In genomic region chr4:159386620-159387019, GRCh38 we compare ENCODE assay signal across 25 cellular contexts.
DNase-seq lines count a peak whose midpoint lies in the region; ATAC-seq, FAIRE-seq and TF ChIP-seq lines count a peak whose summit lies in the region.
"Had no signal": no experiment of that assay in that cellular context is flagged by ENCODE, and none has a peak within 500 bp of the region (broad histone marks: within the 10 kb centered on the region; RNA-seq: fewer than 3 reads in every experiment).

No MANE protein-coding gene starts in this region.

- H3K9me3 ChIP-seq in HepG2 (ENCODE audit: low read length) = no peaks in the 10 kb centered on the region
- H3K9me3 ChIP-seq in right lobe of liver = no peaks in the 10 kb centered on the region
- H3K9me3 ChIP-seq: A549 had no signal

- H3K27ac Mint-ChIP-seq in WTC11 (no peak overlapping the region), type B pancreatic cell (no peak overlapping the region)
- H3K27ac Mint-ChIP-seq: B cell; CD4-positive, alpha-beta T cell; CD8-positive, alpha-beta T cell had no signal

- no TSS peak for BruUV-seq in HepG2 (replicated peaks; lab: Mats Ljungman, UMichigan)

- H3K4me2 ChIP-seq in HepG2 (ENCODE audit: low read depth, low read length) = no peak overlapping the region
- H3K4me2 ChIP-seq: A549; BLaER1 treated with 17β-estradiol and CSF1 and Interleukin-3, amounts not matched to agents 10 nM and 100 nM had no signal

- no peak overlapping the region for H3K4me3 Mint-ChIP-seq in WTC11
- no peak overlapping the region for H3K4me3 Mint-ChIP-seq in type B pancreatic cell
- H3K4me3 Mint-ChIP-seq: B cell; CD4-positive, alpha-beta T cell; CD8-positive, alpha-beta T cell had no signal

- no peak overlapping the region; a peak in 1 of 6 replicates for H3K4me3 ChIP-seq in HepG2 (replicated peaks in 1 of 3; ENCODE audit: insufficient read depth in 1 of 3, low read depth in 2 of 3, low read length in 3 of 3)
- no peak overlapping the region for H3K4me3 ChIP-seq in right lobe of liver
- H3K4me3 ChIP-seq: A549; BLaER1 treated with 17β-estradiol and CSF1 and Interleukin-3, amounts not matched to agents 10 nM and 100 nM; GM12878 had no signal

- peaks cover 13% of the 10 kb centered on the region for H3K9me3 Mint-ChIP-seq in WTC11
- H3K9me3 Mint-ChIP-seq in type B pancreatic cell = peaks cover 11% of the 10 kb centered on the region

- in situ Hi-C loops in HepG2 (cut with HindIII; ENCODE audit: extremely low pct_ligation_motif_present, low pct_unique_long_range_greater_than_20kb) = no loop called here

- WGBS in HepG2 (ENCODE audit: low lambda C conversion rate) = 12% methylated on average over 1 of the region's 1 CpG
- 83% methylated on average over 1 of the region's 1 CpG for WGBS in right lobe of liver (ENCODE audit: insufficient coverage, low coverage, low lambda C conversion rate, missing lambda C conversion rate)

- CTCF ChIA-PET in HepG2 (lab: Yijun Ruan, JAX; ENCODE audit: low intra/inter-chr PET ratio, low total read pairs) (no interaction called here), WTC11 (lab: Charles Lee) (no interaction called here)

- H3K9ac ChIP-seq in HepG2 (ENCODE audit: insufficient read depth, low read depth, low read length) = no peak overlapping the region
- H3K9ac ChIP-seq: BLaER1 treated with 17β-estradiol and CSF1 and Interleukin-3, amounts not matched to agents 10 nM and 100 nM had no signal

- FAIRE-seq in HepG2 (lab: Jason Lieb, UNC) (no peak), D721Med (lab: Jason Lieb, UNC) (no peak)
- FAIRE-seq: A549, GM12878, GM12892, GM18507 had no signal

- no peaks in the 10 kb centered on the region for H3K36me3 ChIP-seq in HepG2 (replicated peaks in 1 of 2; ENCODE audit: control insufficient read depth in 1 of 2, insufficient read depth in 2 of 2, low read length in 2 of 2)
- no peaks in the 10 kb centered on the region for H3K36me3 ChIP-seq in right lobe of liver
- H3K36me3 ChIP-seq: BLaER1 treated with 17β-estradiol and CSF1 and Interleukin-3, amounts not matched to agents 10 nM and 100 nM had no signal

- no peaks in the 10 kb centered on the region for H4K20me1 ChIP-seq in HepG2 (ENCODE audit: insufficient read depth, low read length)
- H4K20me1 ChIP-seq: BLaER1 treated with 17β-estradiol and CSF1 and Interleukin-3, amounts not matched to agents 10 nM and 100 nM had no signal

- intact Hi-C loops in HepG2 (cut with micrococcal nuclease; ENCODE audit: unreplicated experiment) = no loop called here
- intact Hi-C loops in right lobe of liver (cut with DNase I) = no loop called here

- H3K27ac ChIP-seq in HepG2 (ENCODE audit: extremely low read length, insufficient read depth, low read length) (no peak overlapping the region), right lobe of liver (no peak overlapping the region)
- H3K27ac ChIP-seq: 22Rv1; A549; BLaER1 treated with 17β-estradiol and CSF1 and Interleukin-3, amounts not matched to agents 10 nM and 100 nM; C4-2B had no signal

- H3K79me2 ChIP-seq in HepG2 (ENCODE audit: insufficient read depth, low read length) = no peaks in the 10 kb centered on the region

- H3K27me3 Mint-ChIP-seq in WTC11 (ENCODE audit: low read depth) = peaks cover 66% of the 10 kb centered on the region
- no peaks in the 10 kb centered on the region for H3K27me3 Mint-ChIP-seq in type B pancreatic cell

- H3K4me1 ChIP-seq in HepG2 (ENCODE audit: insufficient read depth, low read length) = no peaks in the 10 kb centered on the region
- no peaks in the 10 kb centered on the region for H3K4me1 ChIP-seq in right lobe of liver
- H3K4me1 ChIP-seq: A549, Caco-2 had no signal

- POLR2A ChIA-PET in HepG2 (lab: Yijun Ruan, JAX) (no interaction called here), WTC11 (lab: Charles Lee) (no interaction called here)

- H3K36me3 Mint-ChIP-seq in WTC11 (no peaks in the 10 kb centered on the region), type B pancreatic cell (no peaks in the 10 kb centered on the region)
- H3K36me3 Mint-ChIP-seq: CD8-positive, alpha-beta T cell had no signal

- no peaks in the 10 kb centered on the region for H3K27me3 ChIP-seq in HepG2 (ENCODE audit: control insufficient read depth in 1 of 2, insufficient read depth in 2 of 2, low read length in 2 of 2)
- no peaks in the 10 kb centered on the region for H3K27me3 ChIP-seq in right lobe of liver
- H3K27me3 ChIP-seq: BLaER1 treated with 17β-estradiol and CSF1 and Interleukin-3, amounts not matched to agents 10 nM and 100 nM had no signal

- TF ChIP-seq EP300 in HepG2 (IDR thresholded peaks at IDR 0.05; ENCODE audit: low read depth in 2 of 2, low read length in 2 of 2) = no peak
- TF ChIP-seq EP300 in HepG2 (CRISPR knock-in tag; IDR thresholded peaks at IDR 0.05; ENCODE audit: borderline replicate concordance) = no peak

- no peak for DNase-seq in HepG2 (ENCODE audit: low spot score)
- DNase-seq in right lobe of liver = no peak
- DNase-seq in WTC11 (ENCODE audit: low spot score) = no peak
- DNase-seq in type B pancreatic cell (ENCODE audit: extremely low spot score, unreplicated experiment) = no peak
- no peak for DNase-seq in D721Med (ENCODE audit: insufficient read length, low spot score)
- DNase-seq: AML-193; Caco-2; Calu3; CD4-positive, alpha-beta T cell; CD8-positive, alpha-beta T cell; DMS 273 treated with DMSO at 0.1 percent for 48 hours; DMS153; DMS53; DMS79; DND-41; EL; GDM1 had no signal

- no peak overlapping the region for H2AFZ ChIP-seq in HepG2 (ENCODE audit: low read length)

- no peak for TF ChIP-seq RAD21 in HepG2 (CRISPR knock-in tag; IDR thresholded peaks at IDR 0.05)

- no peak for TF ChIP-seq POLR2A in HepG2 (IDR thresholded peaks at IDR 0.05; ENCODE audit: insufficient read depth in 1 of 2, low read depth in 2 of 2, low read length in 2 of 2)
- no peak for TF ChIP-seq POLR2A in right lobe of liver (IDR thresholded peaks at IDR 0.05)

- no peak for TF ChIP-seq CTCF in HepG2 (CRISPR knock-in tag; IDR thresholded peaks at IDR 0.05)
- no peak for TF ChIP-seq CTCF in right lobe of liver (IDR thresholded peaks at IDR 0.05)
- TF ChIP-seq CTCF in WTC11 (IDR thresholded peaks at IDR 0.05) = no peak
- no peak for TF ChIP-seq CTCF in type B pancreatic cell (conservative IDR thresholded peaks at IDR 0.05)
- no peak for TF ChIP-seq CTCF in D721Med (IDR thresholded peaks at IDR 0.05; ENCODE audit: insufficient read depth, missing control alignments)

- no peak for ATAC-seq in HepG2
- no peak for ATAC-seq in right lobe of liver
- ATAC-seq in WTC11 = no peak
- ATAC-seq: A549; CD8-positive, alpha-beta T cell; GM12878 had no signal

- H3K4me1 Mint-ChIP-seq in WTC11 (peaks cover 16% of the 10 kb centered on the region), type B pancreatic cell (ENCODE audit: unreplicated experiment) (no peaks in the 10 kb centered on the region)
- H3K4me1 Mint-ChIP-seq: B cell had no signal

TF ChIP-seq in HepG2, 621 proteins besides CTCF, POLR2A, EP300 and RAD21:
- peak; percentile 94 for TF ChIP-seq ZNF317 (CRISPR knock-in tag; IDR thresholded peaks at IDR 0.05)
- TF ChIP-seq MTF1 (CRISPR knock-in tag; IDR thresholded peaks at IDR 0.05) = no peak

TF ChIP-seq in WTC11, 78 proteins besides CTCF, POLR2A, EP300 and RAD21:
- TF ChIP-seq ZNF317 (CRISPR knock-in tag; IDR thresholded peaks at IDR 0.05; ENCODE audit: borderline replicate concordance, low read depth) = peak; percentile 63; the same call in 1 of the 2 replicates
- no peak for TF ChIP-seq KAT7 (CRISPR knock-in tag; IDR thresholded peaks at IDR 0.05; ENCODE audit: borderline replicate concordance)

Comparison
In these comparisons a context has a peak if more than half of its experiments do, and no peak if none do; other contexts are left out.
1. Of the 50 proteins assayed by ChIP-seq in both HepG2 and WTC11: peak only in HepG2: none; only in WTC11: none; in both: ZNF317; in neither: 49.